ENCODE assay signal across 9 cellular contexts in genomic region chr19:18292460-18292809, GRCh38. TPM values are rescaled to one million over a fixed set of nuclear protein-coding genes. Genes with fewer than 3 reads are reported as not detected.
DNase-seq lines count a peak whose midpoint lies in the region; FAIRE-seq and TF ChIP-seq lines count a peak whose summit lies in the region.
"Had no signal": no experiment of that assay in that cellular context is flagged by ENCODE, and none has a peak within 500 bp of the region (broad histone marks: within the 10 kb centered on the region; RNA-seq: fewer than 3 reads in every experiment).

No MANE protein-coding gene starts in this region.

- no peak for TF ChIP-seq CTCF in fibroblast of mammary gland (conservative IDR thresholded peaks at IDR 0.05; ENCODE audit: control insufficient read depth, insufficient read depth, low read depth, low read length)
- TF ChIP-seq CTCF in D721Med (IDR thresholded peaks at IDR 0.05; ENCODE audit: insufficient read depth, missing control alignments): no peak

- peaks cover 24% of the 10 kb centered on the region for H3K36me3 Mint-ChIP-seq in T-helper 2 cell treated with Interferon-gamma antibody and Interleukin-4, amounts not matched to agents 5 μg/mL and 100 μg/mL, for 36 hours (ENCODE audit: low read depth)

- FAIRE-seq in D721Med (lab: Jason Lieb, UNC): no peak
- FAIRE-seq: colon had no signal

- peak overlapping the region; percentile 64 for H3K4me3 ChIP-seq in fibroblast of mammary gland (ENCODE audit: control insufficient read depth, low read depth, low read length)

- peaks cover 51% of the 10 kb centered on the region for H3K4me1 Mint-ChIP-seq in T-helper 2 cell treated with Interferon-gamma antibody and Interleukin-4, amounts not matched to agents 5 μg/mL and 100 μg/mL, for 36 hours (ENCODE audit: low read depth)

- peak overlapping the region; percentile 94 for H3K4me3 Mint-ChIP-seq in T-helper 2 cell treated with Interferon-gamma antibody and Interleukin-4, amounts not matched to agents 5 μg/mL and 100 μg/mL, for 36 hours

- H3K27me3 Mint-ChIP-seq in T-helper 2 cell treated with Interferon-gamma antibody and Interleukin-4, amounts not matched to agents 5 μg/mL and 100 μg/mL, for 36 hours (ENCODE audit: low read depth): no peaks in the 10 kb centered on the region

- H3K27ac Mint-ChIP-seq in T-helper 2 cell treated with Interferon-gamma antibody and Interleukin-4, amounts not matched to agents 5 μg/mL and 100 μg/mL, for 36 hours: peak overlapping the region; percentile 94

- DNase-seq in activated effector memory CD4-positive, alpha-beta T cell treated with anti-CD3 and anti-CD28 coated beads, Interleukin-2, amount 50 U/mL, for 16 hours: peak; percentile 77
- DNase-seq in activated effector memory CD4-positive, alpha-beta T cell treated with Interleukin-2 at 50 U/mL for 16 hours: no peak
- peak; percentile 77 for DNase-seq in T-helper 2 cell treated with Interferon-gamma antibody and Interleukin-4, amounts not matched to agents 5 μg/mL and 100 μg/mL, for 36 hours (ENCODE audit: low spot score)
- no peak for DNase-seq in fibroblast of mammary gland (ENCODE audit: low read depth)
- DNase-seq in renal cortical epithelial cell (ENCODE audit: low read depth): peak; percentile 50
- no peak for DNase-seq in D721Med (ENCODE audit: insufficient read length, low spot score)
- no peak for DNase-seq in cerebellar nuclear complex (lab: John Stamatoyannopoulos, UW)
- DNase-seq in CD1c-positive myeloid dendritic cell (ENCODE audit: extremely low spot score): no peak

- no peaks in the 10 kb centered on the region for H3K9me3 Mint-ChIP-seq in T-helper 2 cell treated with Interferon-gamma antibody and Interleukin-4, amounts not matched to agents 5 μg/mL and 100 μg/mL, for 36 hours

RNA-seq across cellular contexts. Expression of gene JUND, which starts 11.0 kb away (rescaled TPM):
- 140 and 234 TPM in 2 replicates for total RNA-seq in renal cortical epithelial cell

RNA-seq across cellular contexts. Expression of gene IQCN, which starts 18.2 kb away (rescaled TPM):
- 0.50 TPM in 1 of 2 replicates, not detected in the other for total RNA-seq in renal cortical epithelial cell

RNA-seq across cellular contexts. Expression of gene LSM4, which starts 30.4 kb away (rescaled TPM):
- total RNA-seq in renal cortical epithelial cell: 115 and 223 TPM in 2 replicates

RNA-seq across cellular contexts. Expression of gene PGPEP1, which starts 48.0 kb away (rescaled TPM):
- total RNA-seq in renal cortical epithelial cell: 24.0 and 33.2 TPM in 2 replicates

Comparison
In these comparisons a context has a peak if more than half of its experiments do, and no peak if none do; other contexts are left out.
1. DNase-seq: peak in activated effector memory CD4-positive, alpha-beta T cell treated with anti-CD3 and anti-CD28 coated beads, Interleukin-2, amount 50 U/mL, for 16 hours (single experiment), T-helper 2 cell treated with Interferon-gamma antibody and Interleukin-4, amounts not matched to agents 5 μg/mL and 100 μg/mL, for 36 hours (single experiment) and renal cortical epithelial cell (single experiment); none in activated effector memory CD4-positive, alpha-beta T cell treated with Interleukin-2 at 50 U/mL for 16 hours (single experiment), fibroblast of mammary gland (single experiment), D721Med (single experiment), cerebellar nuclear complex (0 of 2) and CD1c-positive myeloid dendritic cell (single experiment).